ENCODE assay signal across 8 cellular contexts in the genomic region with DNA sequence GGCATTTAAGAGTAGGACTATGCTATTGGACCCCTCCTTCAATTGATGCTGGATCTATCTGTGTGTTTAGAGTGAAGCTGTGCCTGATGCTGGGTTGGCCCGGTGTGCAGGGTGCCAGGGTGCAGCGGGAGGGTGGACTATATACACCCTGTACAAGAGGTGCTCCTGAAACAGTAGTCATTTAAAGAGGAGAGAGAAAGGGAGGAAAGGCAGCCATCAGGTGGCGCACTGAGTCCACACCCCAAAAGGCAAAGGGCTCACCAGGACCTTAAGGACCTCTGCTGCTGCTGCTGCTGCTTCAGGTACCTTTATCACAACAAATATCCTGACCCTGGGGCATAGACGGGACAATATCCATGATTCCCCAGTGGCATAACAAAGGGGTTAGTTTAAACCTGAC. TPM values are rescaled to one million over a fixed set of nuclear protein-coding genes. Genes with fewer than 3 reads are reported as not detected.
DNase-seq lines count a peak whose midpoint lies in the region; ATAC-seq and TF ChIP-seq lines count a peak whose summit lies in the region.

No MANE protein-coding gene starts in this region.

- DNase-seq in D341Med (ENCODE audit: low spot score): peak; percentile 64
- peak; percentile 18 for DNase-seq in SKM-1 treated with dmso at 0.1 percent for 144 hours (lab: John Stamatoyannopoulos, UW; ENCODE audit: unreplicated experiment)
- DNase-seq in activated naive CD8-positive, alpha-beta T cell treated with anti-CD3 and anti-CD28 coated beads for 36 hours: peak; percentile 48
- DNase-seq in retina: peak; percentile 26
- no peak for DNase-seq in esophagus muscularis mucosa (ENCODE audit: extremely low spot score)
- DNase-seq in osteocyte (ENCODE audit: extremely low spot score, unreplicated experiment): no peak

- H3K4me1 Mint-ChIP-seq in activated naive CD8-positive, alpha-beta T cell treated with anti-CD3 and anti-CD28 coated beads for 36 hours: peaks cover 14% of the 10 kb centered on the region
- H3K4me1 Mint-ChIP-seq in osteocyte (ENCODE audit: unreplicated experiment): no peaks in the 10 kb centered on the region

- H3K9me3 Mint-ChIP-seq in activated naive CD8-positive, alpha-beta T cell treated with anti-CD3 and anti-CD28 coated beads for 36 hours: peaks cover 22% of the 10 kb centered on the region
- H3K9me3 Mint-ChIP-seq in osteocyte (ENCODE audit: unreplicated experiment): peaks cover 46% of the 10 kb centered on the region

- peaks cover 0 to 7% (median 3%) of the 10 kb centered on the region in 4 donors for H3K9me3 ChIP-seq in esophagus muscularis mucosa

- no peak for TF ChIP-seq POLR2A in esophagus muscularis mucosa (IDR thresholded peaks at IDR 0.05; ENCODE audit: low read depth)

- intact Hi-C loops in esophagus muscularis mucosa (cut with DNase I): no loop called here

- no peak for ATAC-seq in GM21447 (IDR thresholded peaks at IDR 0.05; ENCODE audit: unreplicated experiment)
- ATAC-seq in GM19328 (IDR thresholded peaks at IDR 0.05; ENCODE audit: unreplicated experiment): no peak

- no peaks in the 10 kb centered on the region for H3K27me3 Mint-ChIP-seq in activated naive CD8-positive, alpha-beta T cell treated with anti-CD3 and anti-CD28 coated beads for 36 hours
- no peaks in the 10 kb centered on the region for H3K27me3 Mint-ChIP-seq in osteocyte (ENCODE audit: unreplicated experiment)

- no peak overlapping the region for H3K4me3 Mint-ChIP-seq in activated naive CD8-positive, alpha-beta T cell treated with anti-CD3 and anti-CD28 coated beads for 36 hours
- no peak overlapping the region for H3K4me3 Mint-ChIP-seq in osteocyte (ENCODE audit: unreplicated experiment)

- no peak overlapping the region for H3K27ac ChIP-seq in esophagus muscularis mucosa (replicated peaks in 1 of 4)

- H3K27ac Mint-ChIP-seq in activated naive CD8-positive, alpha-beta T cell treated with anti-CD3 and anti-CD28 coated beads for 36 hours: no peak overlapping the region
- no peak overlapping the region for H3K27ac Mint-ChIP-seq in osteocyte (ENCODE audit: unreplicated experiment)

- no peak overlapping the region for H3K4me3 ChIP-seq in esophagus muscularis mucosa

- no peaks in the 10 kb centered on the region for H3K27me3 ChIP-seq in esophagus muscularis mucosa

- peak in 1 of 3 experiments; percentile 3 for TF ChIP-seq CTCF in esophagus muscularis mucosa (IDR thresholded peaks at IDR 0.05)
- TF ChIP-seq CTCF in osteocyte (IDR thresholded peaks at IDR 0.05): no peak

- no peaks in the 10 kb centered on the region for H3K4me1 ChIP-seq in esophagus muscularis mucosa

- WGBS in esophagus muscularis mucosa: 64% methylated on average over 4 of the region's 4 CpGs

- no peaks in the 10 kb centered on the region for H3K36me3 ChIP-seq in esophagus muscularis mucosa

- TF ChIP-seq EP300 in esophagus muscularis mucosa (IDR thresholded peaks at IDR 0.05): no peak

- peaks cover 35% of the 10 kb centered on the region for H3K36me3 Mint-ChIP-seq in activated naive CD8-positive, alpha-beta T cell treated with anti-CD3 and anti-CD28 coated beads for 36 hours
- peaks cover 48% of the 10 kb centered on the region for H3K36me3 Mint-ChIP-seq in osteocyte (ENCODE audit: unreplicated experiment)

RNA-seq across cellular contexts. Expression of a gene that starts 39.4 kb away (rescaled TPM):
- total RNA-seq in activated naive CD8-positive, alpha-beta T cell treated with anti-CD3 and anti-CD28 coated beads for 36 hours: 10 to 100 TPM; 11.6 to 12.9 TPM
- total RNA-seq in esophagus muscularis mucosa: 1 to 10 TPM; 6.6 to 8.9 (median 7.5) TPM
- total RNA-seq in osteocyte: 10.4 and 12.9 TPM in 2 replicates

RNA-seq across cellular contexts. Expression of a gene that starts 45.7 kb away (rescaled TPM):
- total RNA-seq in activated naive CD8-positive, alpha-beta T cell treated with anti-CD3 and anti-CD28 coated beads for 36 hours: 1 to 10 TPM; 3.9 to 4.0 TPM
- 1 to 10 TPM; 4.5 to 8.7 (median 7.8) TPM for total RNA-seq in esophagus muscularis mucosa
- 9.1 and 11.6 TPM in 2 replicates for total RNA-seq in osteocyte

Comparison
In these comparisons a context has a peak if more than half of its experiments do, and no peak if none do; other contexts are left out.
1. DNase-seq: peak in D341Med (single experiment), SKM-1 treated with dmso at 0.1 percent for 144 hours (single experiment), activated naive CD8-positive, alpha-beta T cell treated with anti-CD3 and anti-CD28 coated beads for 36 hours (single experiment) and retina (single experiment); none in esophagus muscularis mucosa (single experiment) and osteocyte (single experiment).